ENCODE assay signal across 1 cellular context in the genomic region with DNA sequence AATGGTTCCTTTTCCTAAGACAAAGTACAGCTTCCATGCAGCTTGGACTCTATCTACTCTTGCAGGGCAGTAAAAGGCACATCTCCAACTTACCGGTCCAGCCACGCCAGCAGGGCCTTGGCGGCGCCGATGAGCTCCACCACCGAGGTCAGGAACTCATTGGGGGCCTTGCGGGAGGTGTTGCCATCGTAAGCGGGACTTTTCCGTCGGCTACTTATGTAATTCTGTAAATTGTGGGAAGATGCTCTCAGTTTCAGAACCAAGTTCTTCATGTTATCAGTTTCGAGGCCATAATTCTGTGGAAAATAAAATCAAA.
TF ChIP-seq lines count a peak whose summit lies in the region.

No MANE protein-coding gene starts in this region.

TF ChIP-seq in HepG2, 621 proteins besides CTCF, POLR2A, EP300 and RAD21 (continued from another document):
- no peak for TF ChIP-seq MAFK (conservative IDR thresholded peaks at IDR 0.05 in 1 of 2, IDR thresholded peaks at IDR 0.05 in 1 of 2; ENCODE audit: low read length in 2 of 2)
